ENCODE assay signal across 20 cellular contexts in genomic region chr2:55235724-55236538, GRCh38. TPM values are rescaled to one million over a fixed set of nuclear protein-coding genes. Genes with fewer than 3 reads are reported as not detected.
DNase-seq lines count a peak whose midpoint lies in the region; ATAC-seq, FAIRE-seq and TF ChIP-seq lines count a peak whose summit lies in the region.
"Had no signal": no experiment of that assay in that cellular context is flagged by ENCODE, and none has a peak within 500 bp of the region (broad histone marks: within the 10 kb centered on the region; RNA-seq: fewer than 3 reads in every experiment).

No MANE protein-coding gene starts in this region.

- peak; percentile 28 to 29; a peak in 2 of 4 replicates for TF ChIP-seq POLR2A in HepG2 (IDR thresholded peaks at IDR 0.05; ENCODE audit: insufficient read depth in 1 of 2, low read depth in 2 of 2, low read length in 2 of 2)
- TF ChIP-seq POLR2A in right lobe of liver (IDR thresholded peaks at IDR 0.05): no peak

- H3K4me1 ChIP-seq in HepG2 (ENCODE audit: insufficient read depth, low read length) (peaks cover 42% of the 10 kb centered on the region), right lobe of liver (peaks cover 0 to 13% (median 5%) of the 10 kb centered on the region in 4 donors), HUES48 (ENCODE audit: control insufficient read depth, insufficient read depth, low read length) (peaks cover 15% of the 10 kb centered on the region)

- TF ChIP-seq EP300 in HepG2 (IDR thresholded peaks at IDR 0.05; ENCODE audit: low read depth in 2 of 2, low read length in 2 of 2) (no peak), HepG2 (CRISPR knock-in tag; IDR thresholded peaks at IDR 0.05; ENCODE audit: borderline replicate concordance) (no peak)

- H3K9me3 Mint-ChIP-seq in brain (no peaks in the 10 kb centered on the region), type B pancreatic cell (no peaks in the 10 kb centered on the region)
- H3K9me3 Mint-ChIP-seq: CD14-positive monocyte; naive B cell; stimulated activated memory B cell treated with anti-CD40 and anti-IgM and Interleukin-4, amounts not matched to agents 10 μg/mL and 1 μg/mL and 100 μg/mL, for 72 hours had no signal

- in situ Hi-C loops in HepG2 (cut with HindIII; ENCODE audit: extremely low pct_ligation_motif_present, low pct_unique_long_range_greater_than_20kb): no loop called here

- peaks cover 16% of the 10 kb centered on the region for H4K20me1 ChIP-seq in HepG2 (ENCODE audit: insufficient read depth, low read length)

- no TSS peak for BruUV-seq in HepG2 (replicated peaks; lab: Mats Ljungman, UMichigan)

- TF ChIP-seq CTCF in HepG2 (CRISPR knock-in tag; IDR thresholded peaks at IDR 0.05) (no peak), right lobe of liver (IDR thresholded peaks at IDR 0.05) (no peak), brain (conservative IDR thresholded peaks at IDR 0.05) (no peak), type B pancreatic cell (conservative IDR thresholded peaks at IDR 0.05) (no peak)

- no peak for FAIRE-seq in HepG2 (lab: Jason Lieb, UNC)
- FAIRE-seq: colon had no signal

- ATAC-seq in HepG2 (no peak), right lobe of liver (no peak)
- ATAC-seq: left lobe of liver; stimulated activated memory B cell treated with anti-CD40 and anti-IgM and Interleukin-4, amounts not matched to agents 10 μg/mL and 1 μg/mL and 100 μg/mL, for 72 hours had no signal

- no peak overlapping the region for H2AFZ ChIP-seq in HepG2 (ENCODE audit: low read length)

- no peak overlapping the region for H3K4me2 ChIP-seq in HepG2 (ENCODE audit: low read depth, low read length)

- H3K9ac ChIP-seq in HepG2 (ENCODE audit: insufficient read depth, low read depth, low read length) (no peak overlapping the region), HUES48 (ENCODE audit: low read depth, low read length) (no peak overlapping the region)

- CTCF ChIA-PET in HepG2 (lab: Yijun Ruan, JAX; ENCODE audit: low intra/inter-chr PET ratio, low total read pairs): no interaction called here

- H3K27ac ChIP-seq in HepG2 (ENCODE audit: extremely low read length, insufficient read depth, low read length): no peak overlapping the region
- no peak overlapping the region for H3K27ac ChIP-seq in right lobe of liver
- H3K27ac ChIP-seq in HUES48 (ENCODE audit: low read depth, low read length): peak overlapping the region; percentile 52
- H3K27ac ChIP-seq: esophagus squamous epithelium, right atrium auricular region had no signal

- H3K27me3 Mint-ChIP-seq in brain (peaks cover 23% of the 10 kb centered on the region), type B pancreatic cell (no peaks in the 10 kb centered on the region)
- H3K27me3 Mint-ChIP-seq: naive B cell; stimulated activated memory B cell treated with anti-CD40 and anti-IgM and Interleukin-4, amounts not matched to agents 10 μg/mL and 1 μg/mL and 100 μg/mL, for 72 hours had no signal

- H3K4me3 ChIP-seq in HepG2 (replicated peaks in 1 of 3; ENCODE audit: insufficient read depth in 1 of 3, low read depth in 2 of 3, low read length in 3 of 3): no peak overlapping the region
- H3K4me3 ChIP-seq in right lobe of liver: no peak overlapping the region
- no peak overlapping the region for H3K4me3 ChIP-seq in HUES48 (ENCODE audit: low read depth, low read length)
- H3K4me3 ChIP-seq: esophagus squamous epithelium, HAP-1, right atrium auricular region had no signal

- H3K9me3 ChIP-seq in HepG2 (ENCODE audit: low read length) (no peaks in the 10 kb centered on the region), right lobe of liver (no peaks in the 10 kb centered on the region), HUES48 (ENCODE audit: control insufficient read depth, insufficient read depth, low read length) (no peaks in the 10 kb centered on the region)
- H3K9me3 ChIP-seq: esophagus squamous epithelium, HAP-1, right atrium auricular region had no signal

- no peak for TF ChIP-seq RAD21 in HepG2 (CRISPR knock-in tag; IDR thresholded peaks at IDR 0.05)

- H3K36me3 ChIP-seq in HepG2 (replicated peaks in 1 of 2; ENCODE audit: control insufficient read depth in 1 of 2, insufficient read depth in 2 of 2, low read length in 2 of 2): peaks cover 4 to 25% of the 10 kb centered on the region in 2 experiments; a peak in 4 of 5 replicates
- peaks cover 0 to 62% (median 25%) of the 10 kb centered on the region in 4 donors for H3K36me3 ChIP-seq in right lobe of liver
- H3K36me3 ChIP-seq in HUES48 (ENCODE audit: control insufficient read depth, insufficient read depth, low read length): peaks cover 60% of the 10 kb centered on the region

- H3K36me3 Mint-ChIP-seq in brain (peaks cover 43% of the 10 kb centered on the region), type B pancreatic cell (peaks cover 17% of the 10 kb centered on the region)

- WGBS in HepG2 (ENCODE audit: low lambda C conversion rate): 92% methylated on average over 3 of the region's 3 CpGs
- WGBS in right lobe of liver (ENCODE audit: insufficient coverage, low coverage, low lambda C conversion rate, missing lambda C conversion rate): 85% methylated on average over 3 of the region's 3 CpGs

- DNase-seq in HepG2 (ENCODE audit: low spot score) (no peak), right lobe of liver (no peak), type B pancreatic cell (ENCODE audit: extremely low spot score, unreplicated experiment) (no peak), cortex of kidney (lab: John Stamatoyannopoulos, UW) (no peak), activated gamma-delta T cell treated with Interleukin-2 at 50 U/mL for 16 hours (no peak), H4 (ENCODE audit: low spot score) (no peak)
- DNase-seq: esophagus squamous epithelium; naive B cell; NCI-H2107; Right ventricle myocardium superior; stimulated activated CD4-positive, alpha-beta T cell treated with anti-CD3 and anti-CD28 coated beads, Interleukin-4, amount 100 ng/mL, for 4 hours; T-helper 9 cell had no signal

- intact Hi-C loops in HepG2 (cut with micrococcal nuclease; ENCODE audit: unreplicated experiment): loop anchor here (10.0 kb wide), 3 partner anchors 179 to 279 kb away; partner anchors contain the start of genes CCDC88A, CFAP36 and RTN4
- intact Hi-C loops in right lobe of liver (cut with DNase I): no loop called here

- H3K79me2 ChIP-seq in HepG2 (ENCODE audit: insufficient read depth, low read length): peaks cover 34% of the 10 kb centered on the region

- H3K27ac Mint-ChIP-seq in brain (no peak overlapping the region), type B pancreatic cell (no peak overlapping the region)
- H3K27ac Mint-ChIP-seq: stimulated activated memory B cell treated with anti-CD40 and anti-IgM and Interleukin-4, amounts not matched to agents 10 μg/mL and 1 μg/mL and 100 μg/mL, for 72 hours had no signal

- peak overlapping the region in 3 of 5 experiments; percentile 30 to 86 (median 41) for H3K4me3 Mint-ChIP-seq in brain
- peak overlapping the region; percentile 47 for H3K4me3 Mint-ChIP-seq in type B pancreatic cell
- H3K4me3 Mint-ChIP-seq: CD14-positive monocyte; stimulated activated memory B cell treated with anti-CD40 and anti-IgM and Interleukin-4, amounts not matched to agents 10 μg/mL and 1 μg/mL and 100 μg/mL, for 72 hours had no signal

- H3K27me3 ChIP-seq in HepG2 (ENCODE audit: control insufficient read depth in 1 of 2, insufficient read depth in 2 of 2, low read length in 2 of 2) (no peaks in the 10 kb centered on the region; a peak in 1 of 5 replicates), right lobe of liver (no peaks in the 10 kb centered on the region), HUES48 (ENCODE audit: control insufficient read depth, insufficient read depth, low read length) (no peaks in the 10 kb centered on the region)
- H3K27me3 ChIP-seq: esophagus squamous epithelium, right atrium auricular region had no signal

- H3K4me1 Mint-ChIP-seq in brain (peaks cover 36% of the 10 kb centered on the region), type B pancreatic cell (ENCODE audit: unreplicated experiment) (peaks cover 8% of the 10 kb centered on the region)

- POLR2A ChIA-PET in HepG2 (lab: Yijun Ruan, JAX): no interaction called here

RNA-seq across cellular contexts. Expression of gene RPS27A, which starts 3.4 kb away (rescaled TPM):
- total RNA-seq in HepG2 (2016; rRNA removed; fragmentation: Illumina TruSeq; extraction: Trizol) (2,779 and 3,447 TPM in 2 replicates), right lobe of liver (100 to 1,000 TPM; 241 to 478 (median 297) TPM), type B pancreatic cell (ENCODE audit: low replicate concordance) (951 and 977 TPM in 2 replicates)
- 3,724 and 4,228 TPM in 2 replicates for total RNA-seq in HepG2 (2016; cell fraction: cytosol; rRNA removed; fragmentation: Illumina TruSeq; extraction: Trizol; ENCODE audit: low read depth)
- 2,787 and 3,487 TPM in 2 replicates for total RNA-seq in HepG2 (2016; cell fraction: insoluble cytoplasmic fraction; rRNA removed; fragmentation: Illumina TruSeq; extraction: Trizol)
- 5,337 and 5,584 TPM in 2 replicates for total RNA-seq in HepG2 (2016; cell fraction: membrane; rRNA removed; fragmentation: Illumina TruSeq; extraction: Trizol)
- 970 and 1,023 TPM in 2 replicates for total RNA-seq in HepG2 (2016; cell fraction: nucleus; rRNA removed; fragmentation: Illumina TruSeq; extraction: Trizol)
- polyA plus RNA-seq in HepG2 (2011; rRNA removed) (2,422 and 3,269 TPM in 2 replicates), brain (ENCODE audit: insufficient read depth, low read depth, low replicate concordance) (885 TPM)
- 2,304 and 3,147 TPM in 2 replicates for polyA plus RNA-seq in HepG2 (2011; cell fraction: cytosol; rRNA removed)
- polyA plus RNA-seq in HepG2 (2011; cell fraction: nucleus; rRNA removed): 359 and 512 TPM in 2 replicates
- polyA plus RNA-seq in HepG2 (2012): 3,631 and 4,280 TPM in 2 replicates
- 4,950 and 4,974 TPM in 2 replicates for polyA plus RNA-seq in HepG2 (2016; cell fraction: cytosol; fragmentation: Illumina TruSeq; extraction: Trizol; ENCODE audit: low read depth)
- polyA plus RNA-seq in HepG2 (2016; cell fraction: insoluble cytoplasmic fraction; fragmentation: Illumina TruSeq; extraction: Trizol; ENCODE audit: low read depth): 3,258 and 3,662 TPM in 2 replicates
- 5,339 and 5,592 TPM in 2 replicates for polyA plus RNA-seq in HepG2 (2016; cell fraction: membrane; fragmentation: Illumina TruSeq; extraction: Trizol; ENCODE audit: low read depth)
- polyA plus RNA-seq in HepG2 (2016; cell fraction: nucleus; fragmentation: Illumina TruSeq; extraction: Trizol; ENCODE audit: insufficient read depth, low read depth): 1,724 and 1,834 TPM in 2 replicates
- 125 and 308 TPM in 2 replicates for polyA minus RNA-seq in HepG2 (2011; rRNA and poly(A)+ RNA removed; ENCODE audit: low replicate concordance)
- polyA minus RNA-seq in HepG2 (2011; cell fraction: cytosol; rRNA and poly(A)+ RNA removed): 415 and 421 TPM in 2 replicates
- polyA minus RNA-seq in HepG2 (2011; cell fraction: nucleus; rRNA and poly(A)+ RNA removed): 265 and 307 TPM in 2 replicates
- total RNA-seq in H4 (2014; rRNA removed; shearing (Covaris generic)): 3,108 and 3,345 TPM in 2 replicates

RNA-seq across cellular contexts. Expression of gene CLHC1, which starts 3.8 kb away (rescaled TPM):
- total RNA-seq in HepG2 (2016; rRNA removed; fragmentation: Illumina TruSeq; extraction: Trizol) (12.1 and 12.6 TPM in 2 replicates), right lobe of liver (1 to 10 TPM; 1.5 to 5.0 (median 3.7) TPM), type B pancreatic cell (ENCODE audit: low replicate concordance) (13.9 and 25.0 TPM in 2 replicates)
- 11.8 and 17.4 TPM in 2 replicates for total RNA-seq in HepG2 (2016; cell fraction: cytosol; rRNA removed; fragmentation: Illumina TruSeq; extraction: Trizol; ENCODE audit: low read depth)
- total RNA-seq in HepG2 (2016; cell fraction: insoluble cytoplasmic fraction; rRNA removed; fragmentation: Illumina TruSeq; extraction: Trizol): 5.5 and 11.3 TPM in 2 replicates
- 9.1 and 10.3 TPM in 2 replicates for total RNA-seq in HepG2 (2016; cell fraction: membrane; rRNA removed; fragmentation: Illumina TruSeq; extraction: Trizol)
- total RNA-seq in HepG2 (2016; cell fraction: nucleus; rRNA removed; fragmentation: Illumina TruSeq; extraction: Trizol): 30.1 and 37.8 TPM in 2 replicates
- polyA plus RNA-seq in HepG2 (2011; rRNA removed) (8.3 and 9.8 TPM in 2 replicates), brain (ENCODE audit: insufficient read depth, low read depth, low replicate concordance) (1.5 TPM)
- polyA plus RNA-seq in HepG2 (2011; cell fraction: cytosol; rRNA removed): 3.0 and 3.5 TPM in 2 replicates
- polyA plus RNA-seq in HepG2 (2011; cell fraction: nucleus; rRNA removed): 13.4 and 18.3 TPM in 2 replicates
- 6.2 and 11.1 TPM in 2 replicates for polyA plus RNA-seq in HepG2 (2012)
- polyA plus RNA-seq in HepG2 (2016; cell fraction: cytosol; fragmentation: Illumina TruSeq; extraction: Trizol; ENCODE audit: low read depth): 0.94 and 3.3 TPM in 2 replicates
- polyA plus RNA-seq in HepG2 (2016; cell fraction: insoluble cytoplasmic fraction; fragmentation: Illumina TruSeq; extraction: Trizol; ENCODE audit: low read depth): 5.6 and 6.0 TPM in 2 replicates
- 1.7 and 2.3 TPM in 2 replicates for polyA plus RNA-seq in HepG2 (2016; cell fraction: membrane; fragmentation: Illumina TruSeq; extraction: Trizol; ENCODE audit: low read depth)
- 30.8 and 41.3 TPM in 2 replicates for polyA plus RNA-seq in HepG2 (2016; cell fraction: nucleus; fragmentation: Illumina TruSeq; extraction: Trizol; ENCODE audit: insufficient read depth, low read depth)
- 8.9 and 12.5 TPM in 2 replicates for polyA minus RNA-seq in HepG2 (2011; rRNA and poly(A)+ RNA removed; ENCODE audit: low replicate concordance)
- polyA minus RNA-seq in HepG2 (2011; cell fraction: cytosol; rRNA and poly(A)+ RNA removed): 3.3 and 4.6 TPM in 2 replicates
- 49.1 and 55.3 TPM in 2 replicates for polyA minus RNA-seq in HepG2 (2011; cell fraction: nucleus; rRNA and poly(A)+ RNA removed)
- total RNA-seq in H4 (2014; rRNA removed; shearing (Covaris generic)): 0.78 and 4.4 TPM in 2 replicates

RNA-seq across cellular contexts. Expression of gene MTIF2, which starts 33.1 kb away (rescaled TPM):
- total RNA-seq in HepG2 (2016; rRNA removed; fragmentation: Illumina TruSeq; extraction: Trizol) (92.1 and 118 TPM in 2 replicates), right lobe of liver (10 to 100 TPM; 18.3 to 28.3 (median 23.9) TPM), type B pancreatic cell (ENCODE audit: low replicate concordance) (32.5 and 33.2 TPM in 2 replicates)
- total RNA-seq in HepG2 (2016; cell fraction: cytosol; rRNA removed; fragmentation: Illumina TruSeq; extraction: Trizol; ENCODE audit: low read depth): 21.8 and 23.5 TPM in 2 replicates
- 93.6 and 122 TPM in 2 replicates for total RNA-seq in HepG2 (2016; cell fraction: insoluble cytoplasmic fraction; rRNA removed; fragmentation: Illumina TruSeq; extraction: Trizol)
- 55.0 and 56.5 TPM in 2 replicates for total RNA-seq in HepG2 (2016; cell fraction: membrane; rRNA removed; fragmentation: Illumina TruSeq; extraction: Trizol)
- 60.4 and 62.8 TPM in 2 replicates for total RNA-seq in HepG2 (2016; cell fraction: nucleus; rRNA removed; fragmentation: Illumina TruSeq; extraction: Trizol)
- polyA plus RNA-seq in HepG2 (2011; rRNA removed) (24.3 and 32.1 TPM in 2 replicates), brain (ENCODE audit: insufficient read depth, low read depth, low replicate concordance) (11.6 TPM)
- 16.5 and 20.9 TPM in 2 replicates for polyA plus RNA-seq in HepG2 (2011; cell fraction: cytosol; rRNA removed)
- polyA plus RNA-seq in HepG2 (2011; cell fraction: nucleus; rRNA removed): 32.9 and 33.4 TPM in 2 replicates
- 37.6 and 54.9 TPM in 2 replicates for polyA plus RNA-seq in HepG2 (2012)
- 9.6 TPM in 2 replicates for polyA plus RNA-seq in HepG2 (2016; cell fraction: cytosol; fragmentation: Illumina TruSeq; extraction: Trizol; ENCODE audit: low read depth)
- polyA plus RNA-seq in HepG2 (2016; cell fraction: insoluble cytoplasmic fraction; fragmentation: Illumina TruSeq; extraction: Trizol; ENCODE audit: low read depth): 93.7 and 99.1 TPM in 2 replicates
- polyA plus RNA-seq in HepG2 (2016; cell fraction: membrane; fragmentation: Illumina TruSeq; extraction: Trizol; ENCODE audit: low read depth): 24.8 and 29.0 TPM in 2 replicates
- polyA plus RNA-seq in HepG2 (2016; cell fraction: nucleus; fragmentation: Illumina TruSeq; extraction: Trizol; ENCODE audit: insufficient read depth, low read depth): 77.0 and 78.6 TPM in 2 replicates
- polyA minus RNA-seq in HepG2 (2011; rRNA and poly(A)+ RNA removed; ENCODE audit: low replicate concordance): 39.6 and 42.1 TPM in 2 replicates
- 26.6 and 34.5 TPM in 2 replicates for polyA minus RNA-seq in HepG2 (2011; cell fraction: cytosol; rRNA and poly(A)+ RNA removed)
- polyA minus RNA-seq in HepG2 (2011; cell fraction: nucleus; rRNA and poly(A)+ RNA removed): 75.2 and 79.7 TPM in 2 replicates
- 26.5 and 37.2 TPM in 2 replicates for total RNA-seq in H4 (2014; rRNA removed; shearing (Covaris generic))
